18 cellular contexts compared by ENCODE assay signal in genomic region chrX:105098812-105099211, GRCh38.
"Had no signal": no experiment of that assay in that cellular context is flagged by ENCODE, and none has a peak within 500 bp of the region (broad histone marks: within the 10 kb centered on the region; RNA-seq: fewer than 3 reads in every experiment).

No MANE protein-coding gene starts in this region.

- H3K4me1 Mint-ChIP-seq: activated naive CD4-positive, alpha-beta T cell treated with anti-CD3 and anti-CD28 coated beads, Interleukin-2, amount 50 U/mL, for 24 hours had no signal

- H3K27ac Mint-ChIP-seq: activated CD8-positive, alpha-beta T cell treated with anti-CD3 and anti-CD28 coated beads, Interleukin-2, amount 10 ng/mL, durations not matched to agents 7 days and 5 days; activated naive CD4-positive, alpha-beta T cell treated with anti-CD3 and anti-CD28 coated beads, Interleukin-2, amount 50 U/mL, for 24 hours; T-helper 2 cell treated with Interferon-gamma antibody and Interleukin-4, amounts not matched to agents 5 μg/mL and 100 μg/mL, for 36 hours had no signal

- H3K27me3 Mint-ChIP-seq: activated naive CD4-positive, alpha-beta T cell treated with anti-CD3 and anti-CD28 coated beads, Interleukin-2, amount 50 U/mL, for 24 hours had no signal

- H3K9me3 Mint-ChIP-seq: T-helper 2 cell treated with Interferon-gamma antibody and Interleukin-4, amounts not matched to agents 5 μg/mL and 100 μg/mL, for 36 hours had no signal

- H3K36me3 Mint-ChIP-seq: activated naive CD4-positive, alpha-beta T cell treated with anti-CD3 and anti-CD28 coated beads, Interleukin-2, amount 50 U/mL, for 24 hours had no signal

- H3K27me3 ChIP-seq: brain microvascular endothelial cell, SJCRH30 had no signal

- H3K4me3 Mint-ChIP-seq: activated CD8-positive, alpha-beta T cell treated with anti-CD3 and anti-CD28 coated beads, Interleukin-2, amount 10 ng/mL, durations not matched to agents 7 days and 5 days; activated naive CD4-positive, alpha-beta T cell treated with anti-CD3 and anti-CD28 coated beads, Interleukin-2, amount 50 U/mL, for 24 hours; T-helper 2 cell treated with Interferon-gamma antibody and Interleukin-4, amounts not matched to agents 5 μg/mL and 100 μg/mL, for 36 hours had no signal

- DNase-seq: activated CD4-positive, alpha-beta T cell treated with anti-CD3 and anti-CD28 coated beads for 4 hours; activated CD4-positive, alpha-beta T cell treated with anti-CD3 and anti-CD28 coated beads, Interleukin-2, amount 50 U/mL, for 4 hours; activated CD8-positive, alpha-beta memory T cell treated with anti-CD3 and anti-CD28 coated beads, Interleukin-2, amount 50 U/mL, for 48 hours; activated CD8-positive, alpha-beta T cell treated with anti-CD3 and anti-CD28 coated beads, Interleukin-2, amount 10 ng/mL, durations not matched to agents 7 days and 5 days; activated T-cell treated with anti-CD3 and anti-CD28 coated beads, Interleukin-2, amount 50 U/mL, for 1 hour; brain microvascular endothelial cell; caudate nucleus; Kasumi-1; KBM-7; NCI-H1048; NCI-H146; NCI-H187 treated with DMSO at 0.1 percent for 48 hours; NCI-H2081 treated with DMSO at 0.1 percent for 48 hours; NCI-H524; SJCRH30; SK-N-SH had no signal

- H3K36me3 ChIP-seq: brain microvascular endothelial cell, SJCRH30 had no signal

- H3K4me3 ChIP-seq: SJCRH30 had no signal

- H3K27ac ChIP-seq: brain microvascular endothelial cell, SJCRH30 had no signal
